Comparison of ENCODE assay signal across 17 cellular contexts in the genomic region with DNA sequence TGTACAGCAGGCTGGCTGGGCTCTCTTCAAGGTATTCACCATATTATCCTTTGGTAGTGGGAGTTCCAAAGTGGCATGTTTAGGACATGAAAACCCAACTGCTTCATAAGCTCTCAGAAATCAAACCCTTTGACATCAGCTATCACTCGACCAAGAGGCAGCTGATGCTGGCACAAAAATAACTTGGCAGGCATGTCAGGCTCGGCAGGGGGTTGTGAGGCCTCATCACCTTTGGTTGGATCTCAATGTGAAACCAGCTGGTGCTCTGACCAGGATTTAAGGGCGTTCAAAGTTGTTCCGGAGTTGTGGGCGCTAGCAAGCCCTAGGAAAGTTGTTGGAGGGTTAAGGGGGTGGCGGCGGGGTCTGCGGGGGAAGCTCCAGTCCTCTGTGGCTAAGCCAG.
"Had no signal": no experiment of that assay in that cellular context is flagged by ENCODE, and none has a peak within 500 bp of the region (broad histone marks: within the 10 kb centered on the region; RNA-seq: fewer than 3 reads in every experiment).

No MANE protein-coding gene starts in this region.

- H3K4me3 Mint-ChIP-seq: activated B cell treated with CpG ODN at 0.5 μM for 24 hours; activated naive CD4-positive, alpha-beta T cell treated with anti-CD3 and anti-CD28 coated beads, Interleukin-2, amount 10 ng/mL, durations not matched to agents 7 days and 5 days; central memory CD8-positive, alpha-beta T cell; naive thymus-derived CD8-positive, alpha-beta T cell; stimulated activated naive CD8-positive, alpha-beta T cell treated with anti-CD3 and anti-CD28 coated beads, Interleukin-15, Interleukin-2, amounts not matched to agents 100 ng/mL and 50 ng/mL, for 24 hours; T-helper 1 cell treated with Interleukin-12 subunit alpha and Interleukin-12 subunit beta and Interleukin-4 antibody, amounts not matched to agents 30 μg/mL and 1 μg/mL, for 36 hours had no signal

- ATAC-seq: gastroesophageal sphincter; naive thymus-derived CD8-positive, alpha-beta T cell; right lobe of liver had no signal

- H3K36me3 ChIP-seq: adrenal gland, gastroesophageal sphincter, right lobe of liver had no signal

- H3K27me3 ChIP-seq: adrenal gland, gastroesophageal sphincter, right lobe of liver had no signal

- H3K27ac ChIP-seq: adrenal gland, gastroesophageal sphincter, right lobe of liver had no signal

- H3K36me3 Mint-ChIP-seq: activated naive CD4-positive, alpha-beta T cell treated with anti-CD3 and anti-CD28 coated beads, Interleukin-2, amount 10 ng/mL, durations not matched to agents 7 days and 5 days; naive thymus-derived CD8-positive, alpha-beta T cell had no signal

- H3K27ac Mint-ChIP-seq: activated B cell treated with CpG ODN at 0.5 μM for 24 hours; activated naive CD4-positive, alpha-beta T cell treated with anti-CD3 and anti-CD28 coated beads, Interleukin-2, amount 10 ng/mL, durations not matched to agents 7 days and 5 days; activated T-helper 2 cell treated with anti-CD3 and anti-CD28 coated beads, Interferon-gamma antibody, Interleukin-2, Interleukin-4, amounts not matched to agents 10 μg/mL and 5 μg/mL and 100 μg/mL, durations not matched to agents 14 hours and 24 hours and 36 hours; naive thymus-derived CD8-positive, alpha-beta T cell; stimulated activated naive CD8-positive, alpha-beta T cell treated with anti-CD3 and anti-CD28 coated beads, Interleukin-15, Interleukin-2, amounts not matched to agents 100 ng/mL and 50 ng/mL, for 24 hours; T-helper 1 cell treated with Interleukin-12 subunit alpha and Interleukin-12 subunit beta and Interleukin-4 antibody, amounts not matched to agents 30 μg/mL and 1 μg/mL, for 36 hours had no signal

- H3K4me3 ChIP-seq: adrenal gland, gastroesophageal sphincter, lung, right lobe of liver had no signal

- DNase-seq: activated B cell treated with CpG ODN at 0.5 μM for 24 hours; activated CD4-positive, alpha-beta T cell treated with anti-CD3 and anti-CD28 coated beads, Interleukin-2, amount 50 U/mL, for 1 hour; activated naive CD4-positive, alpha-beta T cell treated with anti-CD3 and anti-CD28 coated beads, Interleukin-2, amount 10 ng/mL, durations not matched to agents 7 days and 5 days; activated T-cell treated with anti-CD3 and anti-CD28 coated beads for 4 hours; adrenal gland; cortex of kidney; effector memory CD4-positive, alpha-beta T cell; hippocampal formation; naive thymus-derived CD8-positive, alpha-beta T cell; right lobe of liver; stimulated activated CD4-positive, alpha-beta T cell treated with anti-CD3 and anti-CD28 coated beads, Interleukin-4, amount 100 ng/mL, for 24 hours had no signal

- H3K4me1 ChIP-seq: adrenal gland, gastroesophageal sphincter, right lobe of liver had no signal

- H3K4me1 Mint-ChIP-seq: activated B cell treated with CpG ODN at 0.5 μM for 24 hours; activated naive CD4-positive, alpha-beta T cell treated with anti-CD3 and anti-CD28 coated beads, Interleukin-2, amount 10 ng/mL, durations not matched to agents 7 days and 5 days; central memory CD8-positive, alpha-beta T cell; naive thymus-derived CD8-positive, alpha-beta T cell had no signal

- H3K9me3 ChIP-seq: adrenal gland, gastroesophageal sphincter, right lobe of liver had no signal

- H3K9me3 Mint-ChIP-seq: activated B cell treated with CpG ODN at 0.5 μM for 24 hours; activated naive CD4-positive, alpha-beta T cell treated with anti-CD3 and anti-CD28 coated beads, Interleukin-2, amount 10 ng/mL, durations not matched to agents 7 days and 5 days; activated T-helper 2 cell treated with anti-CD3 and anti-CD28 coated beads, Interferon-gamma antibody, Interleukin-2, Interleukin-4, amounts not matched to agents 10 μg/mL and 5 μg/mL and 100 μg/mL, durations not matched to agents 14 hours and 24 hours and 36 hours; central memory CD8-positive, alpha-beta T cell; stimulated activated naive CD8-positive, alpha-beta T cell treated with anti-CD3 and anti-CD28 coated beads, Interleukin-15, Interleukin-2, amounts not matched to agents 100 ng/mL and 50 ng/mL, for 24 hours; T-helper 1 cell treated with Interleukin-12 subunit alpha and Interleukin-12 subunit beta and Interleukin-4 antibody, amounts not matched to agents 30 μg/mL and 1 μg/mL, for 36 hours had no signal
